23 cellular contexts compared by ENCODE assay signal in the genomic region with DNA sequence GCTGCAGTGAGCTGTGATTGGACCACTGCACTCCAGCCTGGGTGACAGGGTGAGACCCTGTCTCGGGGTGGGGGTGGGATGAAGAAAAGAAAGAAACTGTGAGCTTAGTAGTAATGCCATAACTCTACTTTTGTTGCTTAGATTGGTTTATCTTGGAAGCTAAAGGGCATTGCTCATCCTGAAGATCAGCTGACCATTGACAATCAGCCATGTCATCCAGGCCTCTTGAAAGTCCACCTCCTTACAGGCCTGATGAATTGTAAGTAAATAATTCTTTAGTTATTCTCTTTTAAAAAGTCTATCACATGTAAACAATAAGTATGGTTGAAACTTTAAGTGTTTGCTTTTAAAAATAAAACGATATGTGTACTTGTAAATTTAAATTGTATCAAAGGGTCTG.
"Had no signal": no experiment of that assay in that cellular context is flagged by ENCODE, and none has a peak within 500 bp of the region (broad histone marks: within the 10 kb centered on the region; RNA-seq: fewer than 3 reads in every experiment).

No MANE protein-coding gene starts in this region.

- H3K27ac Mint-ChIP-seq: activated naive CD4-positive, alpha-beta T cell treated with anti-CD3 and anti-CD28 coated beads, Interleukin-2, amount 50 U/mL, for 72 hours; activated T-cell treated with anti-CD3 and anti-CD28 coated beads, Interleukin-2, amount 50 U/mL, for 72 hours; naive thymus-derived CD4-positive, alpha-beta T cell had no signal

- H3K36me3 ChIP-seq: gastroesophageal sphincter, transverse colon had no signal

- H3K4me1 Mint-ChIP-seq: naive thymus-derived CD4-positive, alpha-beta T cell had no signal

- H3K4me3 ChIP-seq: esophagus squamous epithelium, gastroesophageal sphincter, transverse colon had no signal

- ATAC-seq: activated naive CD4-positive, alpha-beta T cell treated with anti-CD3 and anti-CD28 coated beads, Interleukin-2, amount 50 U/mL, for 72 hours; activated T-cell treated with anti-CD3 and anti-CD28 coated beads, Interleukin-2, amount 50 U/mL, for 72 hours; gastroesophageal sphincter; left cardiac atrium; left ventricle myocardium superior; naive thymus-derived CD4-positive, alpha-beta T cell; right cardiac atrium had no signal

- DNase-seq: activated CD4-positive, alpha-beta T cell treated with anti-CD3 and anti-CD28 coated beads for 4 hours; activated CD4-positive, alpha-beta T cell treated with anti-CD3 and anti-CD28 coated beads, Interleukin-2, amount 50 U/mL, for 4 hours; activated naive CD4-positive, alpha-beta T cell; activated T-cell treated with anti-CD3 and anti-CD28 coated beads for 4 hours; activated T-cell treated with anti-CD3 and anti-CD28 coated beads, Interleukin-2, amount 50 U/mL, for 72 hours; anterior cingulate cortex; dermis blood vessel endothelial cell; effector CD4-positive, alpha-beta T cell; esophagus squamous epithelium; hippocampal formation; left cardiac atrium; left ventricle myocardium superior; midbrain; naive thymus-derived CD4-positive, alpha-beta T cell; occipital lobe; right cardiac atrium; stimulated activated CD4-positive, alpha-beta T cell treated with anti-CD3 and anti-CD28 coated beads, Interleukin-2, amount 100 ng/mL, for 48 hours; stimulated activated naive CD4-positive, alpha-beta T cell treated with Interleukin-2 at 50 U/mL for 16 hours; transverse colon had no signal

- H3K27ac ChIP-seq: esophagus squamous epithelium, gastroesophageal sphincter, transverse colon, VCaP had no signal

- H3K9me3 Mint-ChIP-seq: activated naive CD4-positive, alpha-beta T cell treated with anti-CD3 and anti-CD28 coated beads, Interleukin-2, amount 50 U/mL, for 72 hours; activated T-cell treated with anti-CD3 and anti-CD28 coated beads, Interleukin-2, amount 50 U/mL, for 72 hours; neural crest cell had no signal

- H3K4me3 Mint-ChIP-seq: activated T-cell treated with anti-CD3 and anti-CD28 coated beads, Interleukin-2, amount 50 U/mL, for 72 hours; naive thymus-derived CD4-positive, alpha-beta T cell; neural crest cell had no signal

- H3K9me3 ChIP-seq: esophagus squamous epithelium, gastroesophageal sphincter, transverse colon had no signal

- H3K36me3 Mint-ChIP-seq: activated naive CD4-positive, alpha-beta T cell treated with anti-CD3 and anti-CD28 coated beads, Interleukin-2, amount 50 U/mL, for 72 hours; naive thymus-derived CD4-positive, alpha-beta T cell had no signal

- H3K4me1 ChIP-seq: gastroesophageal sphincter had no signal
